ENCODE assay signal across 15 cellular contexts in genomic region chr1:205672395-205672889, GRCh38. TPM values are rescaled to one million over a fixed set of nuclear protein-coding genes. Genes with fewer than 3 reads are reported as not detected.
DNase-seq lines count a peak whose midpoint lies in the region; ATAC-seq, FAIRE-seq and TF ChIP-seq lines count a peak whose summit lies in the region.
"Had no signal": no experiment of that assay in that cellular context is flagged by ENCODE, and none has a peak within 500 bp of the region (broad histone marks: within the 10 kb centered on the region; RNA-seq: fewer than 3 reads in every experiment).

No MANE protein-coding gene starts in this region.

- no peaks in the 10 kb centered on the region for H3K27me3 Mint-ChIP-seq in MCF 10A (ENCODE audit: insufficient read depth, unreplicated experiment)

- H3K4me3 Mint-ChIP-seq in MCF 10A (ENCODE audit: unreplicated experiment): no peak overlapping the region

- no peak for FAIRE-seq in GM19239 (lab: Jason Lieb, UNC)
- FAIRE-seq: A549, G401.6 had no signal

- H3K36me3 ChIP-seq in breast epithelium: no peaks in the 10 kb centered on the region
- H3K36me3 ChIP-seq in brain microvascular endothelial cell (replicated peaks): no peaks in the 10 kb centered on the region
- no peaks in the 10 kb centered on the region for H3K36me3 ChIP-seq in thoracic aorta
- H3K36me3 ChIP-seq in heart left ventricle: no peaks in the 10 kb centered on the region
- H3K36me3 ChIP-seq: gastrocnemius medialis had no signal

- H3K9me3 ChIP-seq in breast epithelium: no peaks in the 10 kb centered on the region
- no peaks in the 10 kb centered on the region for H3K9me3 ChIP-seq in thoracic aorta
- H3K9me3 ChIP-seq in heart left ventricle: no peaks in the 10 kb centered on the region
- H3K9me3 ChIP-seq: A549, gastrocnemius medialis had no signal

- POLR2A ChIA-PET in MCF 10A (lab: Yijun Ruan, JAX) (interaction anchor here (0.6 to 1.4 kb wide), 2 partner anchors 35 to 152 kb away, joined by 3 read pairs; no protein-coding TSS in a partner anchor), RWPE1 (lab: Yijun Ruan, JAX; ENCODE audit: low non-redundant PET) (interaction anchor here (1.1 kb wide), 1 partner anchor 37 kb away, joined by 3 read pairs; no protein-coding TSS in a partner anchor)

- in situ Hi-C loops in brain microvascular endothelial cell (cut with HindIII; ENCODE audit: low pct_ligation_motif_present, low sequenced_read_pairs): no loop called here

- TF ChIP-seq POLR2A in breast epithelium (IDR thresholded peaks at IDR 0.05): no peak
- TF ChIP-seq POLR2A in heart left ventricle (IDR thresholded peaks at IDR 0.05): no peak

- no peak overlapping the region for H3K27ac Mint-ChIP-seq in MCF 10A (ENCODE audit: low read depth, unreplicated experiment)

- no peak for DNase-seq in breast epithelium (ENCODE audit: low spot score in 2 of 2)
- DNase-seq in MCF 10A (ENCODE audit: unreplicated experiment): no peak
- no peak for DNase-seq in brain microvascular endothelial cell
- DNase-seq in left lobe of liver (ENCODE audit: low spot score): no peak
- no peak for DNase-seq in thoracic aorta (ENCODE audit: low spot score)
- DNase-seq in RWPE1 (ENCODE audit: low spot score): no peak
- no peak for DNase-seq in GM19239 (ENCODE audit: insufficient read length, low spot score)
- no peak for DNase-seq in heart left ventricle
- DNase-seq: gastrocnemius medialis, NCI-H774, SIG-M5, T1000 had no signal

- H3K27me3 ChIP-seq in breast epithelium: no peaks in the 10 kb centered on the region
- H3K27me3 ChIP-seq in brain microvascular endothelial cell (replicated peaks): no peaks in the 10 kb centered on the region
- H3K27me3 ChIP-seq in thoracic aorta (replicated peaks; ENCODE audit: insufficient read depth): no peaks in the 10 kb centered on the region
- no peaks in the 10 kb centered on the region for H3K27me3 ChIP-seq in heart left ventricle
- H3K27me3 ChIP-seq: gastrocnemius medialis had no signal

- TF ChIP-seq CTCF in breast epithelium (IDR thresholded peaks at IDR 0.05): no peak
- no peak for TF ChIP-seq CTCF in MCF 10A (IDR thresholded peaks at IDR 0.05; ENCODE audit: unreplicated experiment)
- TF ChIP-seq CTCF in brain microvascular endothelial cell (IDR thresholded peaks at IDR 0.05; ENCODE audit: low read depth, low read length, missing control alignments): peak; percentile 12
- TF ChIP-seq CTCF in thoracic aorta (IDR thresholded peaks at IDR 0.05): no peak
- TF ChIP-seq CTCF in RWPE1 (conservative IDR thresholded peaks at IDR 0.05; ENCODE audit: low read depth): no peak
- no peak for TF ChIP-seq CTCF in heart left ventricle (IDR thresholded peaks at IDR 0.05)

- H3K27ac ChIP-seq in breast epithelium (peak overlapping the region; percentile 60 to 77), brain microvascular endothelial cell (no peak overlapping the region), thoracic aorta (peak overlapping the region; percentile 66 to 72), RWPE1 (no peak overlapping the region), heart left ventricle (no peak overlapping the region)
- H3K27ac ChIP-seq: A549, gastrocnemius medialis, skin epidermis had no signal

- H3K4me1 ChIP-seq in breast epithelium (peaks cover 0 to 6% of the 10 kb centered on the region in 2 donors), thoracic aorta (ENCODE audit: control insufficient read depth in 1 of 2, low read depth in 2 of 2) (peaks cover 5 to 72% of the 10 kb centered on the region in 2 donors), heart left ventricle (peaks cover 0 to 29% (median 7%) of the 10 kb centered on the region in 12 donors)

- H3K4me3 ChIP-seq in breast epithelium (no peak overlapping the region), brain microvascular endothelial cell (ENCODE audit: low read depth, low read length) (no peak overlapping the region), thoracic aorta (no peak overlapping the region), heart left ventricle (no peak overlapping the region)
- H3K4me3 ChIP-seq: A549, gastrocnemius medialis, skin epidermis had no signal

- ATAC-seq in left lobe of liver (peak; percentile 32), thoracic aorta (ENCODE audit: insufficient number of reproducible peaks, low FRiP score, low read depth) (no peak), heart left ventricle (no peak)
- ATAC-seq: gastrocnemius medialis had no signal

- CTCF ChIA-PET in MCF 10A (lab: Yijun Ruan, JAX) (interaction anchor here (0.6 to 8.2 kb wide), 8 partner anchors 15 to 444 kb away, joined by 3 to 149 read pairs (median 6); no protein-coding TSS in a partner anchor), RWPE1 (lab: Yijun Ruan, JAX) (interaction anchor here (0.6 to 1.4 kb wide), 7 partner anchors 14 to 305 kb away, joined by 3 to 13 read pairs (median 3); no protein-coding TSS in a partner anchor)

- intact Hi-C loops in breast epithelium (cut with DNase I; ENCODE audit: low total_unique reads): no loop called here
- intact Hi-C loops in MCF 10A (cut with micrococcal nuclease): no loop called here
- intact Hi-C loops in heart left ventricle (cut with DNase I): loop anchor here in 3 of 10 donors (5.0 to 10.0 kb wide), 3 partner anchors 242 to 305 kb away; no protein-coding TSS in a partner anchor

- H3K36me3 Mint-ChIP-seq in MCF 10A (ENCODE audit: insufficient read depth, unreplicated experiment): no peaks in the 10 kb centered on the region

- WGBS in heart left ventricle, 4 donors: 88 to 91% (median 90%) methylated on average over 11 of the region's 11 CpGs

- H3K4me1 Mint-ChIP-seq in MCF 10A (ENCODE audit: insufficient read depth, unreplicated experiment): peaks cover 18% of the 10 kb centered on the region

- no peaks in the 10 kb centered on the region for H3K9me3 Mint-ChIP-seq in MCF 10A (ENCODE audit: unreplicated experiment)

- no TSS peak for BruUV-seq in MCF 10A (replicated peaks; lab: Mats Ljungman, UMichigan)

RNA-seq across cellular contexts. Expression of gene SLC45A3, which starts 7.9 kb away (rescaled TPM):
- total RNA-seq in breast epithelium (1 to 10 TPM; 1.3 to 2.9 (median 1.6) TPM), MCF 10A (2022) (3.1 and 5.3 TPM in 2 replicates), left lobe of liver (21.2 TPM), thoracic aorta (1 to 10 TPM; 5.3 to 8.3 TPM), heart left ventricle (1 to 10 TPM; 1.2 to 6.1 (median 2.6) TPM)
- polyA plus RNA-seq in heart left ventricle: 1 to 10 TPM; 2.6 to 3.3 TPM

RNA-seq across cellular contexts. Expression of gene ELK4, which starts 40.6 kb away (rescaled TPM):
- 10 to 100 TPM; 22.6 to 32.5 (median 26.5) TPM for total RNA-seq in breast epithelium
- 101 and 109 TPM in 2 replicates for total RNA-seq in MCF 10A (2022)
- total RNA-seq in left lobe of liver: 29.9 TPM
- total RNA-seq in thoracic aorta: 10 to 100 TPM; 20.2 to 34.4 TPM
- total RNA-seq in heart left ventricle: 10 to 100 TPM; 18.5 to 54.9 (median 36.5) TPM
- 10 to 100 TPM in 1 of 2 donors, 1 to 10 TPM in 1; 5.0 to 11.3 TPM for polyA plus RNA-seq in heart left ventricle

Comparison
In these comparisons a context has a peak if more than half of its experiments do, and no peak if none do; other contexts are left out.
1. H3K27ac ChIP-seq: peak in breast epithelium (2 of 2) and thoracic aorta (2 of 2); none in brain microvascular endothelial cell (single experiment), RWPE1 (single experiment) and heart left ventricle (0 of 12).